ENCODE assay signal across 33 cellular contexts in the genomic region with DNA sequence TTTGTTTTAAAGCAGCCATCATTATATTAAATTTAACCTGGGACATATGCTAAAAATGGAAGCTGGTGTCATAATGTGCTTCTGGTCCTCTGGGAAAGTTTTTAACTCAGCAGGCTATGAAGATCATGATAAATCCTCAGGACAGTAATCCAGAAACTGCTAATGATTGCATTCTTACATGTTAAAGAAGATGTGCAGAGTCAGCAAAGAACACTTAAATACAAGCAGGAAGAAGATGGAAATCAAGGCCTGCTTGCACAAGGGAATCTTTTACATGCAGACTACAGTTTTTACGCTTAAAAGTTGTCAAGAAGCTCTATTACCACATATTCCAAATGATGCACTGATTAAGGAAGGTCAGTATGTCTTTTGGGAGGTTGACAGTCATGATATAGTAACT.
"Had no signal": no experiment of that assay in that cellular context is flagged by ENCODE, and none has a peak within 500 bp of the region (broad histone marks: within the 10 kb centered on the region; RNA-seq: fewer than 3 reads in every experiment).

No MANE protein-coding gene starts in this region.

- H3K27ac ChIP-seq: brain microvascular endothelial cell, coronary artery, dorsolateral prefrontal cortex, WERI-Rb-1 had no signal

- ATAC-seq: activated CD4-positive, CD25-positive, alpha-beta regulatory T cell treated with anti-CD3 and anti-CD28 coated beads, Interleukin-2, amount 50 U/mL, for 24 hours; activated CD8-positive, alpha-beta T cell treated with anti-CD3 and anti-CD28 coated beads for 36 hours; activated T-cell treated with anti-CD3 and anti-CD28 coated beads, Interleukin-2, amount 50 U/mL, for 4 hours; activated T-helper 17 cell treated with anti-CD3 and anti-CD28 coated beads, Interleukin-2, amount 50 U/mL, for 72 hours; esophagus mucosa; T-helper 17 cell had no signal

- H3K4me1 Mint-ChIP-seq: activated B cell treated with CpG ODN at 0.5 μM for 24 hours; activated T-helper 17 cell treated with anti-CD3 and anti-CD28 coated beads, Interleukin-2, amount 50 U/mL, for 72 hours; central memory CD8-positive, alpha-beta T cell; T-helper 17 cell had no signal

- DNase-seq: activated B cell treated with CpG ODN at 0.5 μM for 24 hours; activated CD4-positive, alpha-beta T cell treated with anti-CD3 and anti-CD28 coated beads for 48 hours; activated CD4-positive, alpha-beta T cell treated with anti-CD3 and anti-CD28 coated beads, Interleukin-2, amount 50 U/mL, for 1 hour; activated CD4-positive, alpha-beta T cell treated with anti-CD3 and anti-CD28 coated beads, Interleukin-2, amount 50 U/mL, for 48 hours; activated CD8-positive, alpha-beta memory T cell treated with anti-CD3 and anti-CD28 coated beads for 24 hours; activated CD8-positive, alpha-beta T cell treated with anti-CD3 and anti-CD28 coated beads for 36 hours; activated effector memory CD4-positive, alpha-beta T cell treated with Interleukin-2 at 50 U/mL for 16 hours; activated gamma-delta T cell treated with Interleukin-2 at 50 U/mL for 16 hours; activated naive CD4-positive, alpha-beta T cell treated with anti-CD3 and anti-CD28 coated beads, Interleukin-2, amount 50 U/mL, for 16 hours; activated naive CD4-positive, alpha-beta T cell treated with Interleukin-2 at 50 U/mL for 16 hours; activated T-cell treated with anti-CD3 and anti-CD28 coated beads, Interleukin-2, amount 50 U/mL, for 4 hours; amniotic stem cell; anterior cingulate cortex; brain microvascular endothelial cell; dorsolateral prefrontal cortex; effector memory CD4-positive, alpha-beta T cell; endodermal cell; foreskin fibroblast; head of caudate nucleus; T-helper 17 cell; T1000; WERI-Rb-1 had no signal

- H3K36me3 ChIP-seq: brain microvascular endothelial cell, WERI-Rb-1 had no signal

- H3K36me3 Mint-ChIP-seq: activated naive CD8-positive, alpha-beta T cell had no signal

- FAIRE-seq: astrocyte, bronchial epithelial cell, frontal cortex had no signal

- H3K4me3 ChIP-seq: coronary artery, dorsolateral prefrontal cortex had no signal

- H3K27ac Mint-ChIP-seq: activated B cell treated with CpG ODN at 0.5 μM for 24 hours; activated CD8-positive, alpha-beta T cell treated with anti-CD3 and anti-CD28 coated beads for 36 hours; activated naive CD8-positive, alpha-beta T cell; activated T-helper 17 cell treated with anti-CD3 and anti-CD28 coated beads, Interleukin-2, amount 50 U/mL, for 72 hours; dendritic cell treated with granulocyte-macrophage colony-stimulating factor and Interleukin-4, amounts not matched to agents 40 ng/mL and 50 ng/mL, for 4 days; endodermal cell; T-helper 17 cell; T-helper 2 cell treated with Interferon-gamma antibody and Interleukin-4, amounts not matched to agents 5 μg/mL and 100 μg/mL, for 36 hours had no signal

- H3K9me3 Mint-ChIP-seq: dendritic cell treated with granulocyte-macrophage colony-stimulating factor and Interleukin-4, amounts not matched to agents 40 ng/mL and 50 ng/mL, for 4 days had no signal

- H3K27me3 Mint-ChIP-seq: activated B cell treated with CpG ODN at 0.5 μM for 24 hours; activated CD8-positive, alpha-beta T cell treated with anti-CD3 and anti-CD28 coated beads for 36 hours; activated naive CD8-positive, alpha-beta T cell; activated T-helper 17 cell treated with anti-CD3 and anti-CD28 coated beads, Interleukin-2, amount 50 U/mL, for 72 hours; central memory CD8-positive, alpha-beta T cell; dendritic cell treated with granulocyte-macrophage colony-stimulating factor and Interleukin-4, amounts not matched to agents 40 ng/mL and 50 ng/mL, for 4 days; T-helper 17 cell had no signal

- H3K27me3 ChIP-seq: brain microvascular endothelial cell, dorsolateral prefrontal cortex had no signal

- H3K4me3 Mint-ChIP-seq: activated B cell treated with CpG ODN at 0.5 μM for 24 hours; activated CD8-positive, alpha-beta T cell treated with anti-CD3 and anti-CD28 coated beads for 36 hours; activated naive CD8-positive, alpha-beta T cell; activated T-cell treated with anti-CD3 and anti-CD28 coated beads, Interleukin-2, amount 50 U/mL, for 4 hours; activated T-helper 17 cell treated with anti-CD3 and anti-CD28 coated beads, Interleukin-2, amount 50 U/mL, for 72 hours; central memory CD8-positive, alpha-beta T cell; dendritic cell treated with granulocyte-macrophage colony-stimulating factor and Interleukin-4, amounts not matched to agents 40 ng/mL and 50 ng/mL, for 4 days; endodermal cell; T-helper 17 cell; T-helper 2 cell treated with Interferon-gamma antibody and Interleukin-4, amounts not matched to agents 5 μg/mL and 100 μg/mL, for 36 hours had no signal
